8 cellular contexts compared by ENCODE assay signal in the genomic region with DNA sequence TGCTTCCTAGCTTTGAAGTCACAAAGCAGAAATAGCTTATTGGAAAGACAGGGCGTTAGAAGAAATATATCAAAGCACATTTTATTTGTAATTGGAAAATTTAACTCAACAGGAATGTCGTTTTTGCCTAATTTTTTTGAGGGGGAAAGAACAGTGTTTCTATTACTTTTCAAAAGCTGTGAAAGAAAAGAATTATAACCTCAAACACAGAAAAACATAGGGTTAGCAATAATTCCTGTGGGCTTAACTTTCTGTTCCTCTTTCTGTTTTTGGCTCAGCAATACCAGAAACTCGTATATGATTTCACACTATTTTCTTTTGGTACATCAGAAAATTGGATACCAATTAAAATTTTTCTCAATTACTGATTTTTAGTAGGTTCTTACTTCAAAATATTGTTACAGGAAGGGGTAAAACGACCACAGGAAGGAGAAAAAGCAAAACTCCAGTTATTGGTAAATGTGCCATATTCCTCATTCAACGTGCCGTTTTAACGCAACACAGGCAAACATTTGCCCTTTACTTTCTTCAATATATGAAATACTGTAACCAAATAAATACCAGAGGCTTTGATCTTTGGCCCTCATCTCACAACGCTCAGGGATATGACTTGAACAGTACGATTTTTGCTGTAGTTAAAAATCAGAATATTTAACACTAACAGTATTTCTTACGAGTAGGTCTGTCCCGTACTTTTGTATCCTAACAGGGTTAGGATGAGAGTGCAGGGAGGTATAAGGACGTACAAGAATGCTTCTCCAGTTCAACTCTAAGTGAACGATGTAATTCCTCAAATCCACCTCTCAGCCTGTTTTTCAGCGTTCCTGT. TPM values are rescaled to one million over a fixed set of nuclear protein-coding genes. Genes with fewer than 3 reads are reported as not detected.
DNase-seq lines count a peak whose midpoint lies in the region; ATAC-seq and TF ChIP-seq lines count a peak whose summit lies in the region.

No MANE protein-coding gene starts in this region.

- H3K4me1 ChIP-seq in iPS DF 6.9 (ENCODE audit: control insufficient read depth, insufficient read depth, low read length) (no peaks in the 10 kb centered on the region), stomach (peaks cover 9 to 44% (median 20%) of the 10 kb centered on the region in 4 donors)

- TF ChIP-seq CTCF in CD14-positive monocyte (IDR thresholded peaks at IDR 0.05), result no peak
- TF ChIP-seq CTCF in stomach (IDR thresholded peaks at IDR 0.05), result no peak

- peaks cover 0 to 4% (median 0%) of the 10 kb centered on the region in 7 donors for H3K9me3 Mint-ChIP-seq in CD14-positive monocyte
- no peaks in the 10 kb centered on the region for H3K9me3 Mint-ChIP-seq in T-cell

- H3K4me3 ChIP-seq in H7 (ENCODE audit: insufficient read depth, low read depth, low read length) (peak overlapping the region; percentile 82), iPS DF 6.9 (ENCODE audit: low read length) (peak overlapping the region; percentile 88; the same call in 1 of the 2 replicates), stomach (peak overlapping the region; percentile 65 to 84 (median 74))

- POLR2A ChIA-PET in T-cell (lab: Charles Lee), result no interaction called here

- no peak for TF ChIP-seq EP300 in stomach (IDR thresholded peaks at IDR 0.05)

- no CpG with 5 or more reads among the region's 14 CpGs for WGBS in iPS DF 6.9 (ENCODE audit: insufficient coverage, insufficient read length)
- 8 to 12% (median 10%) methylated on average over 14 of the region's 14 CpGs for WGBS in stomach, 5 donors

- H3K4me3 Mint-ChIP-seq in CD14-positive monocyte (peak overlapping the region; percentile 87 to 96), T-cell (peak overlapping the region; percentile 86 to 93 (median 86))

- CTCF ChIA-PET in T-cell (lab: Charles Lee), result interaction anchor here (1.2 to 1.5 kb wide), 2 partner anchors 128 to 154 kb away, joined by 4 to 5 read pairs; no protein-coding TSS in a partner anchor

- ATAC-seq in T-cell (replicated peaks in 1 of 4) (peak in 1 of 4 experiments; percentile 1), esophagus mucosa (no peak)

- H3K36me3 ChIP-seq in H7 (replicated peaks; ENCODE audit: control insufficient read depth, insufficient read depth, low read length), result no peaks in the 10 kb centered on the region
- no peaks in the 10 kb centered on the region for H3K36me3 ChIP-seq in iPS DF 6.9 (ENCODE audit: control insufficient read depth, insufficient read depth, low read length)
- H3K36me3 ChIP-seq in stomach, result no peaks in the 10 kb centered on the region

- H3K27me3 ChIP-seq in H7 (ENCODE audit: control insufficient read depth, insufficient read depth, low read length) (no peaks in the 10 kb centered on the region), iPS DF 6.9 (ENCODE audit: control insufficient read depth, insufficient read depth, low read length) (no peaks in the 10 kb centered on the region), stomach (no peaks in the 10 kb centered on the region)

- H3K36me3 Mint-ChIP-seq in CD14-positive monocyte, result peaks cover 0 to 2% of the 10 kb centered on the region in 2 donors
- H3K36me3 Mint-ChIP-seq in T-cell, result no peaks in the 10 kb centered on the region

- DNase-seq in CD14-positive monocyte (ENCODE audit: low spot score) (no peak), H7 (no peak), T-cell (no peak), iPS DF 6.9 (ENCODE audit: low read depth, low spot score) (no peak), stomach (no peak), AG08395 (ENCODE audit: low spot score) (no peak)
- no peak for DNase-seq in stimulated activated naive CD4-positive, alpha-beta T cell treated with Interleukin-2 at 50 U/mL for 16 hours (lab: John Stamatoyannopoulos, UW)

- no peak overlapping the region for H3K27ac ChIP-seq in iPS DF 6.9 (ENCODE audit: low read length)
- H3K27ac ChIP-seq in stomach, result peak overlapping the region; percentile 67 to 85 (median 81)

- H3K4me1 Mint-ChIP-seq in CD14-positive monocyte (peaks cover 44% of the 10 kb centered on the region), T-cell (peaks cover 29 to 45% (median 35%) of the 10 kb centered on the region in 3 donors)

- H3K27me3 Mint-ChIP-seq in CD14-positive monocyte (ENCODE audit: low read depth in 3 of 3) (peaks cover 33 to 45% (median 34%) of the 10 kb centered on the region in 3 donors), T-cell (peaks cover 0 to 2% of the 10 kb centered on the region in 2 donors)

- intact Hi-C loops in CD14-positive monocyte (cut with micrococcal nuclease), result no loop called here
- intact Hi-C loops in stomach (cut with DNase I; ENCODE audit: low total_unique reads), result no loop called here

- no peaks in the 10 kb centered on the region for H3K9me3 ChIP-seq in iPS DF 6.9 (ENCODE audit: control insufficient read depth, insufficient read depth, low read length)
- no peaks in the 10 kb centered on the region for H3K9me3 ChIP-seq in stomach

- H3K27ac Mint-ChIP-seq in CD14-positive monocyte (peak overlapping the region in 1 of 7 donors; percentile 32), T-cell (peak overlapping the region; percentile 99 to 100)

- TF ChIP-seq POLR2A in stomach (IDR thresholded peaks at IDR 0.05), result no peak

RNA-seq across cellular contexts. Expression of a gene that starts 1.3 kb away (rescaled TPM):
- polyA plus RNA-seq in CD14-positive monocyte (not detected), stomach (not detected)
- total RNA-seq in H7 (2014; rRNA removed; shearing (Covaris generic)), result not detected in 2 replicates
- total RNA-seq in T-cell (not detected), stomach (not detected), esophagus mucosa (not detected)

RNA-seq across cellular contexts. Expression of a gene that starts 2.5 kb away (rescaled TPM):
- not detected for polyA plus RNA-seq in CD14-positive monocyte
- not detected in 2 replicates for total RNA-seq in H7 (2014; rRNA removed; shearing (Covaris generic))
- not detected for total RNA-seq in T-cell
- not detected for total RNA-seq in stomach
- not detected for polyA plus RNA-seq in stomach
- total RNA-seq in esophagus mucosa, result not detected
